8 cellular contexts compared by ENCODE assay signal in genomic region chr12:753401-754237, GRCh38. TPM values are rescaled to one million over a fixed set of nuclear protein-coding genes. Genes with fewer than 3 reads are reported as not detected.
DNase-seq lines count a peak whose midpoint lies in the region; ATAC-seq lines count a peak whose summit lies in the region.

No MANE protein-coding gene starts in this region.

- no peak overlapping the region for H3K4me3 Mint-ChIP-seq in central memory CD8-positive, alpha-beta T cell

- H3K27ac Mint-ChIP-seq in central memory CD8-positive, alpha-beta T cell (ENCODE audit: low read depth): peak overlapping the region; percentile 94

- H3K4me1 Mint-ChIP-seq in central memory CD8-positive, alpha-beta T cell: peaks cover 37% of the 10 kb centered on the region

- H3K36me3 Mint-ChIP-seq in central memory CD8-positive, alpha-beta T cell (ENCODE audit: insufficient read depth): peaks cover 23% of the 10 kb centered on the region

- DNase-seq in SIG-M5 treated with dmso at 0.1 percent for 504 hours (lab: John Stamatoyannopoulos, UW; ENCODE audit: unreplicated experiment) (peak; percentile 39), SIG-M5 (lab: John Stamatoyannopoulos, UW) (no peak), UCSD-AML1 (lab: John Stamatoyannopoulos, UW; ENCODE audit: unreplicated experiment) (peak; percentile 45), left lobe of liver (ENCODE audit: low spot score) (peak; percentile 74), mesenteric fat pad (ENCODE audit: low spot score) (no peak)
- peak; percentile 33 to 34 for DNase-seq in central memory CD8-positive, alpha-beta T cell (ENCODE audit: low spot score in 2 of 2)
- peak; percentile 39 to 40 for DNase-seq in stimulated activated CD4-positive, alpha-beta T cell treated with anti-CD3 and anti-CD28 coated beads, Interleukin-2, amount 100 ng/mL, for 48 hours

- H3K9me3 Mint-ChIP-seq in central memory CD8-positive, alpha-beta T cell: no peaks in the 10 kb centered on the region

- ATAC-seq in HG03469 (IDR thresholded peaks at IDR 0.05; ENCODE audit: unreplicated experiment): peak; percentile 1
- no peak for ATAC-seq in central memory CD8-positive, alpha-beta T cell (replicated peaks; ENCODE audit: extremely low read depth, poor library complexity, severe bottlenecking)
- ATAC-seq in left lobe of liver: peak; percentile 4

- no peaks in the 10 kb centered on the region for H3K27me3 Mint-ChIP-seq in central memory CD8-positive, alpha-beta T cell

RNA-seq across cellular contexts. Expression of gene WNK1, which starts 1.2 kb away (rescaled TPM):
- total RNA-seq in left lobe of liver (79.9 TPM), mesenteric fat pad (312 TPM)

Comparison
In these comparisons a context has a peak if more than half of its experiments do, and no peak if none do; other contexts are left out.
1. DNase-seq: peak in SIG-M5 treated with dmso at 0.1 percent for 504 hours (single experiment), UCSD-AML1 (single experiment), central memory CD8-positive, alpha-beta T cell (2 of 2), left lobe of liver (single experiment) and stimulated activated CD4-positive, alpha-beta T cell treated with anti-CD3 and anti-CD28 coated beads, Interleukin-2, amount 100 ng/mL, for 48 hours (2 of 2); none in SIG-M5 (single experiment) and mesenteric fat pad (single experiment).